ENCODE assay signal across 8 cellular contexts in genomic region chr14:92513966-92514843, GRCh38. TPM values are rescaled to one million over a fixed set of nuclear protein-coding genes. Genes with fewer than 3 reads are reported as not detected.
DNase-seq lines count a peak whose midpoint lies in the region; TF ChIP-seq lines count a peak whose summit lies in the region.

No MANE protein-coding gene starts in this region.

- TF ChIP-seq CTCF in BJ (IDR thresholded peaks at IDR 0.05; ENCODE audit: insufficient read depth, low read depth, low read length) (no peak), H9 (conservative IDR thresholded peaks at IDR 0.05) (no peak)

- H4K91ac ChIP-seq in H9 (ENCODE audit: insufficient read length, low read depth, low read length), result no peak overlapping the region

- DNase-seq in BJ (ENCODE audit: low read depth) (no peak), H9 (peak; percentile 50), dermis blood vessel endothelial cell (peak; percentile 55), lung microvascular endothelial cell (ENCODE audit: low read depth in 2 of 2) (peak; percentile 49 to 57), NAMALWA (ENCODE audit: low spot score) (no peak), Ammon's horn (ENCODE audit: low spot score) (no peak)

- peak overlapping the region; percentile 59 for H3K4me2 ChIP-seq in H9 (ENCODE audit: insufficient read depth, insufficient read length, low read length)

- H3K9me3 Mint-ChIP-seq in H9, result no peaks in the 10 kb centered on the region
- no peaks in the 10 kb centered on the region for H3K9me3 Mint-ChIP-seq in T-helper 1 cell treated with Interleukin-12 subunit alpha and Interleukin-12 subunit beta and Interleukin-4 antibody, amounts not matched to agents 30 μg/mL and 1 μg/mL, for 36 hours

- H2BK15ac ChIP-seq in H9 (ENCODE audit: low read depth, low read length), result no peak overlapping the region

- H3K27me3 Mint-ChIP-seq in H9 (ENCODE audit: low read depth), result peaks cover 54% of the 10 kb centered on the region
- H3K27me3 Mint-ChIP-seq in T-helper 1 cell treated with Interleukin-12 subunit alpha and Interleukin-12 subunit beta and Interleukin-4 antibody, amounts not matched to agents 30 μg/mL and 1 μg/mL, for 36 hours (ENCODE audit: low read depth), result peaks cover 51% of the 10 kb centered on the region

- H3K14ac ChIP-seq in H9 (ENCODE audit: insufficient read depth, low read length), result peak overlapping the region; percentile 36

- CTCF ChIA-PET in BJ (lab: Yijun Ruan, JAX), result no interaction called here

- no peak overlapping the region for H2BK20ac ChIP-seq in H9 (ENCODE audit: low read depth, low read length, poor library complexity, severe bottlenecking)

- H3K27ac ChIP-seq in H9 (ENCODE audit: insufficient read length, low read depth, low read length) (no peak overlapping the region), subcutaneous abdominal adipose tissue (ENCODE audit: low read depth, low read length) (peak overlapping the region; percentile 69)

- peaks cover 8 to 9% of the 10 kb centered on the region in 2 experiments for H3K4me1 Mint-ChIP-seq in H9
- H3K4me1 Mint-ChIP-seq in T-helper 1 cell treated with Interleukin-12 subunit alpha and Interleukin-12 subunit beta and Interleukin-4 antibody, amounts not matched to agents 30 μg/mL and 1 μg/mL, for 36 hours (ENCODE audit: low read depth), result peaks cover 19% of the 10 kb centered on the region

- H2AFZ ChIP-seq in H9 (ENCODE audit: low read length), result no peak overlapping the region

- H3K36me3 Mint-ChIP-seq in H9 (ENCODE audit: insufficient read depth in 1 of 3, low read depth in 3 of 3), result no peaks in the 10 kb centered on the region; a peak in 1 of 7 replicates
- H3K36me3 Mint-ChIP-seq in T-helper 1 cell treated with Interleukin-12 subunit alpha and Interleukin-12 subunit beta and Interleukin-4 antibody, amounts not matched to agents 30 μg/mL and 1 μg/mL, for 36 hours (ENCODE audit: low read depth), result no peaks in the 10 kb centered on the region

- H3K79me1 ChIP-seq in H9 (ENCODE audit: insufficient read depth, low read depth, low read length, poor library complexity, severe bottlenecking), result no peaks in the 10 kb centered on the region

- H3K4me1 ChIP-seq in H9 (ENCODE audit: insufficient read depth, low read length) (no peaks in the 10 kb centered on the region), subcutaneous abdominal adipose tissue (ENCODE audit: control insufficient read depth in 5 of 5, insufficient read depth in 5 of 5, low read length in 5 of 5) (peaks cover 0 to 56% (median 36%) of the 10 kb centered on the region in 5 donors)

- H4K20me1 ChIP-seq in H9 (ENCODE audit: control insufficient read depth, insufficient read depth, insufficient read length), result no peaks in the 10 kb centered on the region

- H3K79me2 ChIP-seq in H9 (ENCODE audit: insufficient read depth, low read length), result no peaks in the 10 kb centered on the region

- no peak overlapping the region for H3K23ac ChIP-seq in H9 (ENCODE audit: insufficient read length, low read depth, low read length)

- peak overlapping the region; percentile 68 to 76 for H3K4me3 Mint-ChIP-seq in H9
- H3K4me3 Mint-ChIP-seq in T-helper 1 cell treated with Interleukin-12 subunit alpha and Interleukin-12 subunit beta and Interleukin-4 antibody, amounts not matched to agents 30 μg/mL and 1 μg/mL, for 36 hours, result peak overlapping the region; percentile 65

- H2BK120ac ChIP-seq in H9 (ENCODE audit: low read depth, low read length, poor library complexity, severe bottlenecking), result no peak overlapping the region

- no peaks in the 10 kb centered on the region for H3K36me3 ChIP-seq in BJ (ENCODE audit: control insufficient read depth, insufficient read depth, low read length)
- no peaks in the 10 kb centered on the region for H3K36me3 ChIP-seq in subcutaneous abdominal adipose tissue (ENCODE audit: control insufficient read depth in 5 of 5, insufficient read depth in 5 of 5, low read length in 5 of 5)

- no peak overlapping the region for H3K56ac ChIP-seq in H9 (ENCODE audit: insufficient read length, low read depth, low read length)

- H3K18ac ChIP-seq in H9 (ENCODE audit: insufficient read length, low read depth, low read length), result no peak overlapping the region

- no peak overlapping the region for H2AK5ac ChIP-seq in H9 (ENCODE audit: insufficient read length, low read length)

- H4K8ac ChIP-seq in H9 (replicated peaks; ENCODE audit: insufficient read length, low read depth, low read length), result no peak overlapping the region

- no peaks in the 10 kb centered on the region for H3K9me3 ChIP-seq in H9 (ENCODE audit: control insufficient read depth, low read depth, low read length)
- H3K9me3 ChIP-seq in subcutaneous abdominal adipose tissue (ENCODE audit: control insufficient read depth in 5 of 5, low read length in 5 of 5), result no peaks in the 10 kb centered on the region

- H2BK5ac ChIP-seq in H9 (ENCODE audit: insufficient read length, low read length), result no peak overlapping the region

- H3T11ph ChIP-seq in H9 (ENCODE audit: low read length), result no peak overlapping the region

- H3K9ac ChIP-seq in H9 (ENCODE audit: extremely low read depth, insufficient read length, low read length) (no peak overlapping the region), subcutaneous abdominal adipose tissue (ENCODE audit: low read length in 5 of 5) (peak overlapping the region; percentile 26 to 90 (median 76))

- H4K5ac ChIP-seq in H9 (ENCODE audit: insufficient read length, low read depth, low read length), result no peak overlapping the region

- peaks cover 12% of the 10 kb centered on the region for H3K23me2 ChIP-seq in H9 (ENCODE audit: insufficient read length, low read depth, low read length, poor library complexity, severe bottlenecking)

- H3K27me3 ChIP-seq in BJ (ENCODE audit: control insufficient read depth, insufficient read depth, low read length) (no peaks in the 10 kb centered on the region), H9 (ENCODE audit: insufficient read depth, low read length) (peaks cover 3% of the 10 kb centered on the region; the same call in 1 of the 2 replicates), subcutaneous abdominal adipose tissue (ENCODE audit: control insufficient read depth in 5 of 5, insufficient read depth in 4 of 5, low read length in 5 of 5) (peaks cover 0 to 14% (median 2%) of the 10 kb centered on the region in 5 donors)

- H3K4me3 ChIP-seq in BJ (ENCODE audit: low read depth, low read length) (peak overlapping the region; percentile 79), subcutaneous abdominal adipose tissue (ENCODE audit: low read depth in 1 of 5, low read length in 5 of 5) (peak overlapping the region; percentile 62 to 87 (median 80))

- H3K27ac Mint-ChIP-seq in H9, result no peak overlapping the region
- H3K27ac Mint-ChIP-seq in T-helper 1 cell treated with Interleukin-12 subunit alpha and Interleukin-12 subunit beta and Interleukin-4 antibody, amounts not matched to agents 30 μg/mL and 1 μg/mL, for 36 hours, result no peak overlapping the region

- WGBS in H9 (ENCODE audit: extremely low coverage, insufficient read length, low lambda C conversion rate), result no CpG with 5 or more reads among the region's 81 CpGs

- no peak overlapping the region for H2BK12ac ChIP-seq in H9 (ENCODE audit: insufficient read length, low read depth, low read length)

- POLR2A ChIA-PET in BJ (lab: Charles Lee), result interaction anchor here (0.7 kb wide), 1 partner anchor 26 kb away, joined by 3 read pairs; no protein-coding TSS in a partner anchor

- no peak overlapping the region for H3K4ac ChIP-seq in H9 (ENCODE audit: low read depth, low read length)

RNA-seq across cellular contexts. Expression of gene RIN3, which starts 0.6 kb away (rescaled TPM):
- 4.3 and 8.2 TPM in 2 replicates for polyA plus RNA-seq in BJ (2011; rRNA removed)
- 7.9 and 14.6 TPM in 2 replicates for polyA minus RNA-seq in BJ (2011; rRNA and poly(A)+ RNA removed)
- total RNA-seq in H9 (2021), result 1.5 and 1.6 TPM in 2 replicates
- 7.7 and 11.1 TPM in 2 replicates for total RNA-seq in dermis blood vessel endothelial cell
- 3.7 and 4.4 TPM in 2 replicates for total RNA-seq in lung microvascular endothelial cell

Comparison
In these comparisons a context has a peak if more than half of its experiments do, and no peak if none do; other contexts are left out.
1. DNase-seq: peak in H9 (single experiment), dermis blood vessel endothelial cell (single experiment) and lung microvascular endothelial cell (2 of 2); none in BJ (single experiment), NAMALWA (single experiment) and Ammon's horn (single experiment).